In genomic region chr2:231245253-231246094, GRCh38 we compare ENCODE assay signal across 1 cellular context.
TF ChIP-seq lines count a peak whose summit lies in the region.

No MANE protein-coding gene starts in this region.

TF ChIP-seq in HCT116, 20 proteins besides CTCF, POLR2A, EP300 and RAD21 (continued from another document):
- TF ChIP-seq REST (IDR thresholded peaks at IDR 0.05; ENCODE audit: low read depth) (no peak), EZH2phosphoT487 (IDR thresholded peaks at IDR 0.05; ENCODE audit: borderline replicate concordance) (no peak), FOSL1 (IDR thresholded peaks at IDR 0.05; ENCODE audit: low read depth) (no peak), ZNF274 (IDR thresholded peaks at IDR 0.05; ENCODE audit: low read depth, low read length) (no peak), SRF (IDR thresholded peaks at IDR 0.05; ENCODE audit: low read depth) (no peak), CBX3 (IDR thresholded peaks at IDR 0.05; ENCODE audit: low read depth) (no peak), ZFX (IDR thresholded peaks at IDR 0.05) (no peak), ELF1 (IDR thresholded peaks at IDR 0.05; ENCODE audit: borderline replicate concordance, low read depth) (no peak)
- TF ChIP-seq, protein P1, sequence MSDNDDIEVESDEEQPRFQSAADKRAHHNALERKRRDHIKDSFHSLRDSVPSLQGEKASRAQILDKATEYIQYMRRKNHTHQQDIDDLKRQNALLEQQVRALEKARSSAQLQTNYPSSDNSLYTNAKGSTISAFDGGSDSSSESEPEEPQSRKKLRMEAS (IDR thresholded peaks at IDR 0.05), result no peak
- TF ChIP-seq, protein P2, sequence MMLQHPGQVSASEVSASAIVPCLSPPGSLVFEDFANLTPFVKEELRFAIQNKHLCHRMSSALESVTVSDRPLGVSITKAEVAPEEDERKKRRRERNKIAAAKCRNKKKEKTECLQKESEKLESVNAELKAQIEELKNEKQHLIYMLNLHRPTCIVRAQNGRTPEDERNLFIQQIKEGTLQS (IDR thresholded peaks at IDR 0.05), result no peak
